17 cellular contexts compared by ENCODE assay signal in genomic region chr1:33151115-33151514, GRCh38. TPM values are rescaled to one million over a fixed set of nuclear protein-coding genes. Genes with fewer than 3 reads are reported as not detected.
A peak's percentile ranks its signal among the peaks of the same experiment; 100 is the strongest.
DNase-seq lines count a peak whose midpoint lies in the region; ATAC-seq and TF ChIP-seq lines count a peak whose summit lies in the region.
"Had no signal": no experiment of that assay in that cellular context is flagged by ENCODE, and none has a peak within 500 bp of the region (broad histone marks: within the 10 kb centered on the region; RNA-seq: fewer than 3 reads in every experiment).

No MANE protein-coding gene starts in this region.

- H3K4ac ChIP-seq in IMR-90 (ENCODE audit: low read depth, low read length) (no peak overlapping the region), neuronal stem cell (ENCODE audit: low read length) (no peak overlapping the region)

- H3K27me3 Mint-ChIP-seq in Caco-2 (ENCODE audit: insufficient read depth, unreplicated experiment) = no peaks in the 10 kb centered on the region
- H3K27me3 Mint-ChIP-seq in endodermal cell (ENCODE audit: insufficient read depth) = no peaks in the 10 kb centered on the region
- H3K27me3 Mint-ChIP-seq: naive B cell had no signal

- H3K27ac ChIP-seq in IMR-90 (ENCODE audit: insufficient read depth, low read length) (no peak overlapping the region), endodermal cell (ENCODE audit: low read depth, low read length) (peak overlapping the region; percentile 96), neuronal stem cell (replicated peaks; ENCODE audit: low read length) (no peak overlapping the region)

- peak overlapping the region; percentile 50 for H3K27ac Mint-ChIP-seq in Caco-2 (ENCODE audit: unreplicated experiment)
- peak overlapping the region; percentile 48 for H3K27ac Mint-ChIP-seq in endodermal cell

- H2BK20ac ChIP-seq in IMR-90 (ENCODE audit: low read depth, low read length) = no peak overlapping the region

- POLR2A ChIA-PET in Caco-2 (lab: Charles Lee) (no interaction called here), IMR-90 (lab: Charles Lee; ENCODE audit: unreplicated experiment) (no interaction called here)

- no peak overlapping the region for H4K5ac ChIP-seq in IMR-90 (ENCODE audit: low read depth, low read length)

- H2BK12ac ChIP-seq in neuronal stem cell (ENCODE audit: low read length) = peak overlapping the region; percentile 2

- intact Hi-C loops in Caco-2 (cut with micrococcal nuclease; ENCODE audit: unreplicated experiment) (no loop called here), IMR-90 (cut with micrococcal nuclease) (no loop called here)

- no peak for DNase-seq in Caco-2
- DNase-seq in IMR-90 = no peak
- DNase-seq in endodermal cell = peak; percentile 58
- DNase-seq in neuronal stem cell (ENCODE audit: low spot score) = no peak
- DNase-seq in NCI-H446 treated with DMSO at 0.1 percent for 48 hours (lab: John Stamatoyannopoulos, UW) = no peak
- no peak for DNase-seq in kidney tubule cell (ENCODE audit: low spot score)
- no peak for DNase-seq in GOT3 (lab: John Stamatoyannopoulos, UW)
- DNase-seq: activated gamma-delta T cell, aorta, BE2C, dermis blood vessel endothelial cell, DMS79, naive B cell, NCI-H1694, PC-3 had no signal

- peaks cover 20% of the 10 kb centered on the region; the same call in 1 of the 2 replicates for H3K9me1 ChIP-seq in IMR-90 (ENCODE audit: insufficient read depth, low read length)

- peaks cover 0 to 7% of the 10 kb centered on the region in 2 experiments; a peak in 2 of 4 replicates for H3K79me1 ChIP-seq in IMR-90 (ENCODE audit: low read depth in 1 of 2, low read length in 2 of 2)
- no peaks in the 10 kb centered on the region for H3K79me1 ChIP-seq in neuronal stem cell (ENCODE audit: low read depth, low read length)

- CTCF ChIA-PET in Caco-2 (lab: Charles Lee) = interaction anchor here (0.7 kb wide), 1 partner anchor 24 kb away, joined by 4 read pairs; no protein-coding TSS in a partner anchor
- CTCF ChIA-PET in IMR-90 (lab: Yijun Ruan, JAX) = no interaction called here

- H3K9me3 ChIP-seq in Caco-2 (no peaks in the 10 kb centered on the region), IMR-90 (ENCODE audit: control insufficient read depth, insufficient read depth, low read length) (no peaks in the 10 kb centered on the region), endodermal cell (ENCODE audit: control insufficient read depth, low read length) (no peaks in the 10 kb centered on the region), neuronal stem cell (replicated peaks in 1 of 2; ENCODE audit: control insufficient read depth in 2 of 2, insufficient read depth in 1 of 2, low read depth in 1 of 2, low read length in 2 of 2) (no peaks in the 10 kb centered on the region)
- H3K9me3 ChIP-seq: BE2C had no signal

- H3K27me3 ChIP-seq in Caco-2 (replicated peaks; ENCODE audit: control insufficient read depth, insufficient read depth, low read length) = no peaks in the 10 kb centered on the region
- no peaks in the 10 kb centered on the region for H3K27me3 ChIP-seq in IMR-90 (ENCODE audit: control insufficient read depth, insufficient read depth, low read length)
- no peaks in the 10 kb centered on the region for H3K27me3 ChIP-seq in endodermal cell (ENCODE audit: control insufficient read depth, insufficient read depth, low read length, poor library complexity, severe bottlenecking)
- H3K27me3 ChIP-seq in neuronal stem cell (ENCODE audit: control insufficient read depth in 3 of 3, insufficient read depth in 3 of 3, low read depth in 1 of 3, low read length in 3 of 3) = no peaks in the 10 kb centered on the region
- H3K27me3 ChIP-seq: BE2C had no signal

- no peak for ATAC-seq in IMR-90 (ENCODE audit: low read depth)
- ATAC-seq: left lobe of liver, PC-3, SK-N-SH treated with all-trans-retinoic acid at 6 μM for 48 hours had no signal

- H3K4me1 Mint-ChIP-seq in Caco-2 (ENCODE audit: low read depth, unreplicated experiment) (peaks cover 11% of the 10 kb centered on the region), endodermal cell (peaks cover 8% of the 10 kb centered on the region)

- no peak overlapping the region for H3K23ac ChIP-seq in IMR-90 (ENCODE audit: low read depth, low read length)
- no peak overlapping the region for H3K23ac ChIP-seq in neuronal stem cell (ENCODE audit: low read depth, low read length, poor library complexity)

- H2AK9ac ChIP-seq in IMR-90 (replicated peaks; ENCODE audit: low read depth, low read length, poor library complexity) = no peak overlapping the region

- H2BK5ac ChIP-seq in IMR-90 (ENCODE audit: low read depth, low read length, poor library complexity, severe bottlenecking) = no peak overlapping the region
- no peak overlapping the region for H2BK5ac ChIP-seq in neuronal stem cell (ENCODE audit: low read length)

- H3K56ac ChIP-seq in IMR-90 (ENCODE audit: extremely low read depth, insufficient read depth, low read length) = no peak overlapping the region

- H2BK15ac ChIP-seq in IMR-90 (ENCODE audit: low read depth, low read length) = no peak overlapping the region
- no peak overlapping the region for H2BK15ac ChIP-seq in neuronal stem cell (ENCODE audit: low read length)

- H4K8ac ChIP-seq in IMR-90 (ENCODE audit: low read depth in 2 of 2, low read length in 2 of 2) = no peak overlapping the region
- H4K8ac ChIP-seq in neuronal stem cell (ENCODE audit: low read depth, low read length) = no peak overlapping the region

- WGBS in IMR-90 (ENCODE audit: extremely low coverage in 2 of 2, insufficient read length in 1 of 2), 2 experiments = 87% methylated on average over 3 of the region's 7 CpGs; no CpG with 5 or more reads in 1 of the 2 experiments
- 82 to 83% methylated on average over 4 to 7 of the region's 7 CpGs for WGBS in endodermal cell (ENCODE audit: insufficient coverage in 1 of 2, insufficient read length in 1 of 2), 2 experiments
- WGBS in neuronal stem cell (ENCODE audit: extremely low coverage in 2 of 2, insufficient read length in 2 of 2, insufficient replicate concordance in 1 of 2), 2 donors = no CpG with 5 or more reads among the region's 7 CpGs

- BruUV-seq in Caco-2 (replicated peaks; lab: Mats Ljungman, UMichigan) (no TSS peak), IMR-90 (replicated peaks; lab: Mats Ljungman, UMichigan) (no TSS peak)

- TF ChIP-seq CTCF in Caco-2 (IDR thresholded peaks at IDR 0.05; ENCODE audit: insufficient read depth in 1 of 2, low read depth in 1 of 2, low read length in 1 of 2, severe bottlenecking in 1 of 2, unreplicated experiment in 1 of 2) (no peak), IMR-90 (conservative IDR thresholded peaks at IDR 0.05; ENCODE audit: low read depth, low read length) (no peak), endodermal cell (conservative IDR thresholded peaks at IDR 0.05) (no peak)

- H3K18ac ChIP-seq in IMR-90 (ENCODE audit: low read depth, low read length) (no peak overlapping the region), neuronal stem cell (ENCODE audit: low read length) (peak overlapping the region; percentile 1)

- H3K36me3 ChIP-seq in Caco-2 (ENCODE audit: control insufficient read depth, insufficient read depth, low read length) = no peaks in the 10 kb centered on the region
- H3K36me3 ChIP-seq in IMR-90 (ENCODE audit: control insufficient read depth, insufficient read depth, low read length) = peaks cover 30% of the 10 kb centered on the region
- no peaks in the 10 kb centered on the region for H3K36me3 ChIP-seq in endodermal cell (ENCODE audit: control insufficient read depth, insufficient read depth, low read length)
- peaks cover 2 to 70% of the 10 kb centered on the region in 2 donors for H3K36me3 ChIP-seq in neuronal stem cell (replicated peaks in 1 of 2; ENCODE audit: control insufficient read depth in 2 of 2, insufficient read depth in 2 of 2, low read length in 2 of 2)
- H3K36me3 ChIP-seq: BE2C had no signal

- dilution Hi-C loops in IMR-90 (cut with HindIII; ENCODE audit: low sequenced_read_pairs, unreplicated experiment) = no loop called here

- no peak overlapping the region for H3K4me3 Mint-ChIP-seq in Caco-2 (ENCODE audit: unreplicated experiment)
- H3K4me3 Mint-ChIP-seq in endodermal cell = no peak overlapping the region
- H3K4me3 Mint-ChIP-seq: naive B cell had no signal

- no peak overlapping the region for H2BK120ac ChIP-seq in IMR-90 (ENCODE audit: low read depth, low read length)
- H2BK120ac ChIP-seq in neuronal stem cell (ENCODE audit: low read depth, low read length) = no peak overlapping the region

- 0 out of 2 replicates have a peak overlapping the region, but pooled peaks have one; percentile 13 for H2AK5ac ChIP-seq in IMR-90 (ENCODE audit: low read depth, low read length)
- H2AK5ac ChIP-seq in neuronal stem cell (ENCODE audit: low read depth, low read length) = peak overlapping the region; percentile 5

- no peak overlapping the region for H3K4me3 ChIP-seq in Caco-2 (ENCODE audit: low read depth, low read length)
- H3K4me3 ChIP-seq in IMR-90 (ENCODE audit: insufficient read depth, low read depth, low read length) = no peak overlapping the region
- H3K4me3 ChIP-seq in endodermal cell (ENCODE audit: low read length) = no peak overlapping the region
- no peak overlapping the region for H3K4me3 ChIP-seq in neuronal stem cell (ENCODE audit: low read length in 2 of 2)

- H3K4me1 ChIP-seq in Caco-2 (peaks cover 18% of the 10 kb centered on the region), IMR-90 (ENCODE audit: control insufficient read depth, insufficient read depth, low read length) (peaks cover 5% of the 10 kb centered on the region; the same call in 1 of the 2 replicates), endodermal cell (ENCODE audit: control insufficient read depth, insufficient read depth, low read length) (peaks cover 4% of the 10 kb centered on the region), neuronal stem cell (ENCODE audit: control insufficient read depth in 2 of 2, insufficient read depth in 1 of 2, low read depth in 1 of 2, low read length in 2 of 2) (peaks cover 28 to 35% of the 10 kb centered on the region in 2 donors)

- H4K91ac ChIP-seq in IMR-90 (ENCODE audit: insufficient read depth, low read depth, low read length) (no peak overlapping the region), neuronal stem cell (ENCODE audit: low read depth, low read length, poor library complexity) (no peak overlapping the region)

- H3K36me3 Mint-ChIP-seq in Caco-2 (ENCODE audit: insufficient read depth, unreplicated experiment) (no peaks in the 10 kb centered on the region), endodermal cell (ENCODE audit: low read depth) (peaks cover 9% of the 10 kb centered on the region)

- H2AFZ ChIP-seq in IMR-90 (replicated peaks; ENCODE audit: low read length, poor library complexity) (no peak overlapping the region), neuronal stem cell (ENCODE audit: low read length) (no peak overlapping the region)

- H4K20me1 ChIP-seq in IMR-90 (ENCODE audit: insufficient read depth, low read length) = no peaks in the 10 kb centered on the region

- H3K14ac ChIP-seq in IMR-90 (replicated peaks; ENCODE audit: low read depth, low read length) (no peak overlapping the region), neuronal stem cell (ENCODE audit: low read length) (no peak overlapping the region)

- H3K4me2 ChIP-seq in IMR-90 (ENCODE audit: low read depth, low read length) (no peak overlapping the region), neuronal stem cell (ENCODE audit: insufficient read depth, low read length, poor library complexity, severe bottlenecking) (no peak overlapping the region)

- no peak for TF ChIP-seq POLR2A in IMR-90 (IDR thresholded peaks at IDR 0.05; ENCODE audit: low read depth, low read length)

- H3K9ac ChIP-seq in IMR-90 (ENCODE audit: low read depth, low read length) (no peak overlapping the region), endodermal cell (ENCODE audit: extremely low read depth, low read length, poor library complexity, severe bottlenecking) (no peak overlapping the region), neuronal stem cell (ENCODE audit: low read depth, low read length, poor library complexity) (no peak overlapping the region)

- no peak for TF ChIP-seq RAD21 in IMR-90 (IDR thresholded peaks at IDR 0.05; ENCODE audit: low read length)

- H3K9me3 Mint-ChIP-seq in Caco-2 (ENCODE audit: unreplicated experiment) (no peaks in the 10 kb centered on the region), endodermal cell (no peaks in the 10 kb centered on the region)
- H3K9me3 Mint-ChIP-seq: naive B cell had no signal

- in situ Hi-C loops in IMR-90 (cut with MboI; ENCODE audit: low sequenced_read_pairs) = no loop called here

RNA-seq across cellular contexts. Expression of gene TRIM62, which starts 30.7 kb away (rescaled TPM):
- total RNA-seq in Caco-2 (2022) = 2.4 and 2.5 TPM in 2 replicates
- total RNA-seq in IMR-90 (2012; rRNA removed) = 2.8 and 3.0 TPM in 2 replicates
- 11.1 and 12.8 TPM in 2 replicates for polyA plus RNA-seq in IMR-90 (2012; rRNA removed)
- polyA plus RNA-seq in IMR-90 (2012; cell fraction: cytosol; rRNA removed) = 4.8 and 18.3 TPM in 2 replicates
- 25.0 and 36.8 TPM in 2 replicates for polyA plus RNA-seq in IMR-90 (2012; cell fraction: nucleus; rRNA removed; ENCODE audit: low replicate concordance)
- total RNA-seq in endodermal cell = 1 to 10 TPM; 5.1 to 6.0 TPM
- polyA plus RNA-seq in endodermal cell (2013, experiment 1 of 2) = 9.4 TPM
- polyA plus RNA-seq in endodermal cell (2013, experiment 2 of 2) = 8.0 TPM
- 3.4 TPM for polyA plus RNA-seq in neuronal stem cell (2013, experiment 1 of 2)
- 3.4 TPM for polyA plus RNA-seq in neuronal stem cell (2013, experiment 2 of 2)
